ENCODE assay signal across 1 cellular context in genomic region chr7:100428967-100429636, GRCh38.
TF ChIP-seq lines count a peak whose summit lies in the region.

No MANE protein-coding gene starts in this region.

TF ChIP-seq in IMR-90, 13 proteins besides CTCF, POLR2A, EP300 and RAD21:
- no peak for TF ChIP-seq RCOR1 (IDR thresholded peaks at IDR 0.05; ENCODE audit: insufficient replicate concordance, low read length)
- peak; percentile 99 for TF ChIP-seq MAZ (IDR thresholded peaks at IDR 0.05; ENCODE audit: borderline replicate concordance, low read depth, low read length)
- peak; percentile 97 for TF ChIP-seq USF2 (IDR thresholded peaks at IDR 0.05; ENCODE audit: low read depth, low read length)
- TF ChIP-seq CEBPB (IDR thresholded peaks at IDR 0.05; ENCODE audit: low read depth, low read length) = no peak
- no peak for TF ChIP-seq SMC3 (IDR thresholded peaks at IDR 0.05; ENCODE audit: low read depth, low read length)
- TF ChIP-seq MXI1 (IDR thresholded peaks at IDR 0.05; ENCODE audit: borderline replicate concordance, low read depth, low read length) = peak; percentile 73; the same call in 1 of the 2 replicates
- peak; percentile 100 for TF ChIP-seq BHLHE40 (IDR thresholded peaks at IDR 0.05; ENCODE audit: low read depth, low read length)
- no peak for TF ChIP-seq CHD1 (IDR thresholded peaks at IDR 0.05; ENCODE audit: low read depth, low read length)
- TF ChIP-seq MAFK (IDR thresholded peaks at IDR 0.05; ENCODE audit: low read depth, low read length) = peak; percentile 52
- TF ChIP-seq ELK1 (IDR thresholded peaks at IDR 0.05; ENCODE audit: borderline replicate concordance, low read depth, low read length) = no peak
- TF ChIP-seq NFE2L2 (IDR thresholded peaks at IDR 0.05; ENCODE audit: low read depth, low read length) = peak; percentile 85
